Comparison of ENCODE assay signal across 8 cellular contexts in the genomic region with DNA sequence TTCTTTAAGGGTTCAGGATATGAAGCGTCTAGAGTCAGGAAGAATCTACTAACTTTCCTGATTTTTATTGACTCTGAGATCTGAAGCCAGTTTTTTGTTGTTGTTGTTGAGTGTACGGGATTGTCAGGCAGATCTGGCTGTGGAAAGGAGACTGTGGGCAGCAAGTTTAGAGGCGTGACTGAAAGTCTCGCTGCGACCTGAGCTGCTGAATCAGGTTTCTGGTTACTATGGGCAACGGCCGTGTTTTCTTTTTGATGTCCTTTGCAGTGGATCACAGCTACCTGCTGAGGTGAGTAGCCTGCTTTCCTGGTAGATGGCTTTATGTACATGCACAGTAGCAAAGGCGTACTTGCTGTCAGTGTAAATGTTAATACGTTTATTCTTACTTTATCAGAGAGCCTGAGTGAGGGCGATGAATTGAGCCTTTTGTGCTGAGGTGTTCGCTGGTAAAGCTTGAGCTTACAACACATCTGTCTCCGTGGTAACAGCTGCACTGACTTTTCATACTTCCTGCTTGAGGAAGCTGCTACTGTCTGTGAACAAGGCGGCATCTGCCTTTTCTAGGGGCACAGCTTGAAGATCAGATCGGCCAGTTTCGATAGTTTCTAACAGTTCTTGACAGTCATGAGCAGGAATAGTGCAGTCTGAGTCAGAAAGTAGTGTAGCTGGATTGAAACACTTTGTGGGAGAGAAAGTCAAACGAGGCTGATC.
DNase-seq lines count a peak whose midpoint lies in the region; ATAC-seq, FAIRE-seq and TF ChIP-seq lines count a peak whose summit lies in the region.
"Not testable (repeated sequence)": the region's sequence is repeated elsewhere in the genome, so short reads cannot be mapped to it uniquely, and the experiment has no call there.

No MANE protein-coding gene starts in this region.

- not testable (repeated sequence) for TF ChIP-seq EP300 in HepG2 (IDR thresholded peaks at IDR 0.05; ENCODE audit: low read depth in 2 of 2, low read length in 2 of 2); HepG2 (CRISPR knock-in tag; IDR thresholded peaks at IDR 0.05; ENCODE audit: borderline replicate concordance)

- not testable (repeated sequence) for H4K20me1 ChIP-seq in HepG2 (ENCODE audit: insufficient read depth, low read length)

- peaks cover 12% of the 10 kb centered on the region for H3K27me3 Mint-ChIP-seq in CD8-positive, alpha-beta T cell (ENCODE audit: low read depth)
- peaks cover 16% of the 10 kb centered on the region for H3K27me3 Mint-ChIP-seq in T-helper 17 cell
- not testable (repeated sequence) for H3K27me3 Mint-ChIP-seq in type B pancreatic cell

- DNase-seq in CD8-positive, alpha-beta T cell; HepG2 (ENCODE audit: low spot score); type B pancreatic cell (ENCODE audit: extremely low spot score, unreplicated experiment): not testable (repeated sequence)
- DNase-seq in MV-4-11 (lab: John Stamatoyannopoulos, UW) (peak; percentile 23), T-helper 17 cell (peak in 2 of 3 donors; percentile 13 to 32)
- DNase-seq in activated effector memory CD4-positive, alpha-beta T cell treated with anti-CD3 and anti-CD28 coated beads, Interleukin-2, amount 50 U/mL, for 16 hours: peak; percentile 66
- peak; percentile 2 for DNase-seq in effector CD4-positive, alpha-beta T cell

- TF ChIP-seq RAD21 in HepG2 (CRISPR knock-in tag; IDR thresholded peaks at IDR 0.05): not testable (repeated sequence)

- in situ Hi-C loops in HepG2 (cut with HindIII; ENCODE audit: extremely low pct_ligation_motif_present, low pct_unique_long_range_greater_than_20kb): not testable (repeated sequence)

- H3K4me3 Mint-ChIP-seq in CD8-positive, alpha-beta T cell: not testable (repeated sequence)
- peak overlapping the region; percentile 75 for H3K4me3 Mint-ChIP-seq in T-helper 17 cell
- peak overlapping the region; percentile 35 for H3K4me3 Mint-ChIP-seq in type B pancreatic cell

- H3K9me3 ChIP-seq in CD8-positive, alpha-beta T cell (ENCODE audit: low read length); T-helper 17 cell (ENCODE audit: control insufficient read depth, low read length, poor library complexity, severe bottlenecking); HepG2 (ENCODE audit: low read length); parathyroid adenoma (ENCODE audit: control insufficient read depth, low read length): not testable (repeated sequence)

- H3K27ac ChIP-seq in CD8-positive, alpha-beta T cell (ENCODE audit: low read depth, low read length); HepG2 (ENCODE audit: extremely low read length, insufficient read depth, low read length): not testable (repeated sequence)
- H3K27ac ChIP-seq in parathyroid adenoma: peak overlapping the region; percentile 98

- H3K27me3 ChIP-seq in CD8-positive, alpha-beta T cell (ENCODE audit: insufficient read depth, low read length); HepG2 (ENCODE audit: control insufficient read depth in 1 of 2, insufficient read depth in 2 of 2, low read length in 2 of 2); parathyroid adenoma (ENCODE audit: control insufficient read depth, insufficient read depth, low read length): not testable (repeated sequence)

- not testable (repeated sequence) for H3K9me3 Mint-ChIP-seq in CD8-positive, alpha-beta T cell; type B pancreatic cell

- WGBS in HepG2 (ENCODE audit: low lambda C conversion rate): 9% methylated on average over 11 of the region's 16 CpGs

- TF ChIP-seq POLR2A in HepG2 (IDR thresholded peaks at IDR 0.05; ENCODE audit: insufficient read depth in 1 of 2, low read depth in 2 of 2, low read length in 2 of 2): not testable (repeated sequence)

- POLR2A ChIA-PET in CD8-positive, alpha-beta T cell (lab: Charles Lee); HepG2 (lab: Yijun Ruan, JAX): not testable (repeated sequence)

- not testable (repeated sequence) for H3K36me3 Mint-ChIP-seq in CD8-positive, alpha-beta T cell; T-helper 17 cell (ENCODE audit: low read depth); type B pancreatic cell

- H3K9ac ChIP-seq in HepG2 (ENCODE audit: insufficient read depth, low read depth, low read length): not testable (repeated sequence)
- peak overlapping the region; percentile 61 for H3K9ac ChIP-seq in parathyroid adenoma

- H3K4me2 ChIP-seq in HepG2 (ENCODE audit: low read depth, low read length): peak overlapping the region; percentile 45; the same call in 1 of the 2 replicates
- H3K4me2 ChIP-seq in parathyroid adenoma (ENCODE audit: low read length): peak overlapping the region; percentile 62

- not testable (repeated sequence) for H3K4me1 ChIP-seq in CD8-positive, alpha-beta T cell (ENCODE audit: insufficient read depth, low read length); parathyroid adenoma
- H3K4me1 ChIP-seq in HepG2 (ENCODE audit: insufficient read depth, low read length): peaks cover 32% of the 10 kb centered on the region

- not testable (repeated sequence) for H3K79me2 ChIP-seq in HepG2 (ENCODE audit: insufficient read depth, low read length); parathyroid adenoma

- H3K36me3 ChIP-seq in CD8-positive, alpha-beta T cell (ENCODE audit: insufficient read depth, low read length); HepG2 (replicated peaks in 1 of 2; ENCODE audit: control insufficient read depth in 1 of 2, insufficient read depth in 2 of 2, low read length in 2 of 2); parathyroid adenoma (ENCODE audit: control insufficient read depth, insufficient read depth, low read length): not testable (repeated sequence)

- FAIRE-seq in HepG2 (lab: Jason Lieb, UNC): not testable (repeated sequence)

- H3K4me1 Mint-ChIP-seq in CD8-positive, alpha-beta T cell (ENCODE audit: low read depth); T-helper 17 cell: not testable (repeated sequence)
- H3K4me1 Mint-ChIP-seq in type B pancreatic cell (ENCODE audit: unreplicated experiment): peaks cover 12% of the 10 kb centered on the region

- CTCF ChIA-PET in CD8-positive, alpha-beta T cell (lab: Charles Lee); HepG2 (lab: Yijun Ruan, JAX; ENCODE audit: low intra/inter-chr PET ratio, low total read pairs): not testable (repeated sequence)

- intact Hi-C loops in CD8-positive, alpha-beta T cell (cut with DNase I, micrococcal nuclease); HepG2 (cut with micrococcal nuclease; ENCODE audit: unreplicated experiment): not testable (repeated sequence)

- H3K4me3 ChIP-seq in CD8-positive, alpha-beta T cell (ENCODE audit: low read depth, low read length); HepG2 (replicated peaks in 1 of 3; ENCODE audit: insufficient read depth in 1 of 3, low read depth in 2 of 3, low read length in 3 of 3): not testable (repeated sequence)
- peak overlapping the region; percentile 42 for H3K4me3 ChIP-seq in parathyroid adenoma (ENCODE audit: low read depth, low read length)

- ATAC-seq in CD8-positive, alpha-beta T cell; T-helper 17 cell; HepG2: not testable (repeated sequence)

- TF ChIP-seq CTCF in CD8-positive, alpha-beta T cell (IDR thresholded peaks at IDR 0.05); HepG2 (CRISPR knock-in tag; IDR thresholded peaks at IDR 0.05); parathyroid adenoma (IDR thresholded peaks at IDR 0.05); type B pancreatic cell (conservative IDR thresholded peaks at IDR 0.05): not testable (repeated sequence)

- not testable (repeated sequence) for H2AFZ ChIP-seq in HepG2 (ENCODE audit: low read length)
- H2AFZ ChIP-seq in parathyroid adenoma: peak overlapping the region; percentile 75

- peak overlapping the region; percentile 66 for H3K27ac Mint-ChIP-seq in CD8-positive, alpha-beta T cell
- not testable (repeated sequence) for H3K27ac Mint-ChIP-seq in T-helper 17 cell, type B pancreatic cell

- BruUV-seq in HepG2 (replicated peaks; lab: Mats Ljungman, UMichigan): not testable (repeated sequence)

TF ChIP-seq in HepG2, 621 proteins besides CTCF, POLR2A, EP300 and RAD21:
- peak; percentile 48 for TF ChIP-seq RFX3 (CRISPR knock-in tag; IDR thresholded peaks at IDR 0.05)
